ENCODE assay signal across 6 cellular contexts in genomic region chr19:872266-872951, GRCh38. TPM values are rescaled to one million over a fixed set of nuclear protein-coding genes. Genes with fewer than 3 reads are reported as not detected.
DNase-seq lines count a peak whose midpoint lies in the region; ATAC-seq and TF ChIP-seq lines count a peak whose summit lies in the region.

No MANE protein-coding gene starts in this region.

- DNase-seq in HT-29 (ENCODE audit: low spot score) = peak; percentile 83
- DNase-seq in activated CD4-positive, alpha-beta T cell treated with anti-CD3 and anti-CD28 coated beads for 24 hours (ENCODE audit: low read depth in 2 of 2) = peak; percentile 65
- peak; percentile 59 for DNase-seq in fibroblast of mammary gland (ENCODE audit: low read depth)
- DNase-seq in stimulated activated CD8-positive, alpha-beta memory T cell treated with anti-CD3 and anti-CD28 coated beads, Interleukin-12 subunit alpha, Interleukin-12 subunit beta, amount 100 ng/mL, for 4 hours (ENCODE audit: low read depth) = peak; percentile 43
- no peak for DNase-seq in H4 (ENCODE audit: low spot score)

- no peak for TF ChIP-seq CTCF in fibroblast of mammary gland (conservative IDR thresholded peaks at IDR 0.05; ENCODE audit: control insufficient read depth, insufficient read depth, low read depth, low read length)

- H3K4me3 ChIP-seq in fibroblast of mammary gland (ENCODE audit: control insufficient read depth, low read depth, low read length) = no peak overlapping the region

- ATAC-seq in GM21381 (IDR thresholded peaks at IDR 0.05; ENCODE audit: unreplicated experiment) = no peak

RNA-seq across cellular contexts. Expression of gene CFD, which starts 12.9 kb away (rescaled TPM):
- 1.1 and 1.4 TPM in 2 replicates for total RNA-seq in HT-29 (2014; rRNA removed; shearing (Covaris generic))
- 2.3 and 3.5 TPM in 2 replicates for total RNA-seq in H4 (2014; rRNA removed; shearing (Covaris generic))

RNA-seq across cellular contexts. Expression of gene ELANE, which starts 20.3 kb away (rescaled TPM):
- not detected in 2 replicates for total RNA-seq in HT-29 (2014; rRNA removed; shearing (Covaris generic))
- total RNA-seq in H4 (2014; rRNA removed; shearing (Covaris generic)) = not detected in 2 replicates

RNA-seq across cellular contexts. Expression of gene MED16, which starts 20.6 kb away (rescaled TPM):
- 31.8 and 32.4 TPM in 2 replicates for total RNA-seq in HT-29 (2014; rRNA removed; shearing (Covaris generic))
- total RNA-seq in H4 (2014; rRNA removed; shearing (Covaris generic)) = 16.6 and 27.4 TPM in 2 replicates

RNA-seq across cellular contexts. Expression of gene RNU6-9, which starts 20.9 kb away (rescaled TPM):
- total RNA-seq in HT-29 (2014; rRNA removed; shearing (Covaris generic)) = not detected in 2 replicates
- total RNA-seq in H4 (2014; rRNA removed; shearing (Covaris generic)) = not detected in 2 replicates

RNA-seq across cellular contexts. Expression of gene PRTN3, which starts 31.6 kb away (rescaled TPM):
- total RNA-seq in HT-29 (2014; rRNA removed; shearing (Covaris generic)) = not detected in 2 replicates
- 0.72 TPM in 1 of 2 replicates, not detected in the other for total RNA-seq in H4 (2014; rRNA removed; shearing (Covaris generic))
